ENCODE assay signal across 16 cellular contexts in the genomic region with DNA sequence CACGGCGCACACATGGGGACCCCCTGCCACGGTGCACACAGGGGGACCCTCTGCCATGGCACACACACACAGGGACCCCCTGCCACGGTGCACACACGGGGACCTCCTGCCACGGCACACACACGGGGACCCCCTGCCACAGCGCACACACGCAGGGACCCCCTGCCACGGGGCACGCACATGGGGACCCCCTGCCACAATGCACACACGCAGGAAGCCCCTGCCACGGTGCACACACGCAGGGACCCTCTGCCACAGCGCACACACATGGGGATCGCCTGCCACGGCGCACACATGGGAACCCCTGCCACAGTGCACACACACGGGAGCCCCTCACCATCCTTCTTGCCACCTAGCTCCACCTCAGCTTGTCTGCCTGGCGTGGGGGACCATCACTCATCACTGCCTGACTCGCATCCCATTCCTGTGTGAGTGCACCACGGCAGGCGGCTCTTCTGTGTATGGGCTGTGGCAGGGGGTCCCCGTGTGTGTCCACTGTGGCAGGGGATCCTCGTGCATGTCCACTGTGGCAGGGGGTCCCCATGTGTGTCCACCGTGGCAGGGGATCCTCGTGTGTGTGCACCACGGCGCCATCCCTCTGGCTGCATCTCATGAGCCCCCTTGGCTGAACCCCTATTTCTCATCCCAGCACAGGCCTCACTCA.
"Had no signal": no experiment of that assay in that cellular context is flagged by ENCODE, and none has a peak within 500 bp of the region (broad histone marks: within the 10 kb centered on the region; RNA-seq: fewer than 3 reads in every experiment).

No MANE protein-coding gene starts in this region.

- H3K27ac ChIP-seq: adrenal gland, dorsolateral prefrontal cortex, gastroesophageal sphincter, heart right ventricle, tibial nerve had no signal

- H3K4me3 ChIP-seq: adrenal gland, dorsolateral prefrontal cortex, gastroesophageal sphincter, heart right ventricle, tibial nerve had no signal

- H3K27me3 ChIP-seq: adrenal gland, dorsolateral prefrontal cortex, gastroesophageal sphincter, heart right ventricle, tibial nerve had no signal

- ATAC-seq: activated T-helper 17 cell treated with anti-CD3 and anti-CD28 coated beads, Interleukin-2, amount 50 U/mL, for 72 hours; gastroesophageal sphincter; sciatic nerve; T-cell had no signal

- H3K9me3 ChIP-seq: adrenal gland, gastroesophageal sphincter, heart right ventricle, tibial nerve had no signal

- DNase-seq: activated CD4-positive, alpha-beta T cell treated with anti-CD3 and anti-CD28 coated beads, Interleukin-2, amount 50 U/mL, for 48 hours; activated CD4-positive, CD25-positive, alpha-beta regulatory T cell treated with anti-CD3 and anti-CD28 coated beads, Interleukin-2, amount 50 U/mL, for 72 hours; activated naive CD4-positive, alpha-beta T cell treated with anti-CD3 and anti-CD28 coated beads, Interleukin-2, amount 10 ng/mL, durations not matched to agents 7 days and 5 days; adrenal gland; endodermal cell; heart right ventricle; stimulated activated CD4-positive, alpha-beta T cell treated with anti-CD3 and anti-CD28 coated beads, Interleukin-1b, Interleukin-23, amount 100 ng/mL, for 48 hours; T-cell; T1000 had no signal

- H3K4me3 Mint-ChIP-seq: activated naive CD4-positive, alpha-beta T cell treated with anti-CD3 and anti-CD28 coated beads, Interleukin-2, amount 10 ng/mL, durations not matched to agents 7 days and 5 days; activated T-helper 17 cell treated with anti-CD3 and anti-CD28 coated beads, Interleukin-2, amount 50 U/mL, for 72 hours; endodermal cell; memory B cell; nephron; T-cell had no signal

- H3K36me3 ChIP-seq: adrenal gland had no signal

- H3K9me3 Mint-ChIP-seq: nephron had no signal

- H3K27ac Mint-ChIP-seq: activated naive CD4-positive, alpha-beta T cell treated with anti-CD3 and anti-CD28 coated beads, Interleukin-2, amount 10 ng/mL, durations not matched to agents 7 days and 5 days; activated T-helper 17 cell treated with anti-CD3 and anti-CD28 coated beads, Interleukin-2, amount 50 U/mL, for 72 hours; memory B cell; nephron; T-cell had no signal

- H3K4me1 Mint-ChIP-seq: activated naive CD4-positive, alpha-beta T cell treated with anti-CD3 and anti-CD28 coated beads, Interleukin-2, amount 10 ng/mL, durations not matched to agents 7 days and 5 days; activated T-helper 17 cell treated with anti-CD3 and anti-CD28 coated beads, Interleukin-2, amount 50 U/mL, for 72 hours; memory B cell; T-cell had no signal

- H3K4me1 ChIP-seq: adrenal gland, gastroesophageal sphincter, heart right ventricle, tibial nerve had no signal

- H3K27me3 Mint-ChIP-seq: activated naive CD4-positive, alpha-beta T cell treated with anti-CD3 and anti-CD28 coated beads, Interleukin-2, amount 10 ng/mL, durations not matched to agents 7 days and 5 days; activated T-helper 17 cell treated with anti-CD3 and anti-CD28 coated beads, Interleukin-2, amount 50 U/mL, for 72 hours; memory B cell; T-cell had no signal
